In the genomic region with DNA sequence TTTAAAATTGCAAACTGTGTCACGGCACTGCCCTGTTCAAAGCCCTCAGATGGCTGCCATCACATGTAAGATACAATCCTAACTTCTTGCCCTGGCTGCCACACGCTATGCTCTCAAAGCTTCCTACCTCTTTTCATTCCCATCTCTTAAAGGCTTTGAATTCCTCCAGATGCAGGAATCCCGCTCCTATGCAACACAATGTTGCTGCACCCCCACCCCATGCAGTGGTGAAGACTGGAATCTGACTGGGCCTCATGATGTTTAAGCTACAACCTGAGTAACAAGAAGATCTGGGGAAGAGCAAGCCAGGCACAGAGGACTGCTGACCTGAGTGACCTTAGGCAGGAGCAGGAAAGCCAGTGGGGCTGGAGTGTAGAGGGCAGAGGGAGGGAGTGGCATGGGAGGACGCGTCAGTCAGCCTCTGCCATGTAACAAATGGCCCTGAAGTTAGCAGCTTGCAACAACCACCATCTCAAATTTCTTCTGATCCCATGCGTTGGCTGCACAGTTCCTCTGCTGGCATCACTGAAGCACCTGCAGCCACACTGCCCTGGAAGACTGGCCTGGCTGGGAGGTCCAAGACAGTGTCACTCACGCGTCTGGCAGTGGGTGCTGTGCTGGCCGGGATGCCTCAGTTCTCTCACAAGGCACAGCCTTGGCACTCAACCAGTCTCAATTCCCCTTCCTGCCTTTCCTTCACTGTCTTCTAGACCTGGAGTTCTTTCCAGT, we compare ENCODE assay signal across 25 cellular contexts.
"Had no signal": no experiment of that assay in that cellular context is flagged by ENCODE, and none has a peak within 500 bp of the region (broad histone marks: within the 10 kb centered on the region; RNA-seq: fewer than 3 reads in every experiment).

No MANE protein-coding gene starts in this region.

- H3K4me1 ChIP-seq: esophagus muscularis mucosa, heart left ventricle had no signal

- H3K36me3 ChIP-seq: esophagus muscularis mucosa, heart left ventricle, thoracic aorta had no signal

- H3K9me3 Mint-ChIP-seq: activated B cell treated with CpG ODN at 0.5 μM for 24 hours; activated CD8-positive, alpha-beta T cell treated with anti-CD3 and anti-CD28 coated beads for 36 hours; activated T-cell treated with anti-CD3 and anti-CD28 coated beads, Interleukin-2, amount 50 U/mL, for 4 hours; activated T-helper 17 cell treated with anti-CD3 and anti-CD28 coated beads, Interleukin-2, amount 50 U/mL, for 72 hours; central memory CD8-positive, alpha-beta T cell; dendritic cell treated with granulocyte-macrophage colony-stimulating factor and Interleukin-4, amounts not matched to agents 40 ng/mL and 50 ng/mL, for 4 days had no signal

- DNase-seq: activated B cell treated with CpG ODN at 0.5 μM for 24 hours; activated CD4-positive, alpha-beta T cell treated with anti-CD3 and anti-CD28 coated beads, Interleukin-2, amount 50 U/mL, for 1 hour; activated CD8-positive, alpha-beta T cell treated with anti-CD3 and anti-CD28 coated beads for 36 hours; activated gamma-delta T cell treated with Interleukin-2 at 50 U/mL for 16 hours; activated naive CD4-positive, alpha-beta T cell treated with anti-CD3 and anti-CD28 coated beads, Interleukin-2, amount 50 U/mL, for 16 hours; activated T-cell treated with anti-CD3 and anti-CD28 coated beads, Interleukin-2, amount 50 U/mL, for 4 hours; foreskin keratinocyte; heart left ventricle; hypothalamus; islet precursor cell; left cardiac atrium; left ventricle myocardium superior; midbrain; naive thymus-derived CD4-positive, alpha-beta T cell; right cardiac atrium; stimulated activated CD4-positive, alpha-beta T cell treated with anti-CD3 and anti-CD28 coated beads, Interleukin-15, amount 100 ng/mL, for 24 hours; stimulated activated CD4-positive, alpha-beta T cell treated with anti-CD3 and anti-CD28 coated beads, Interleukin-2, amount 100 ng/mL, for 24 hours; stimulated activated naive CD8-positive, alpha-beta T cell treated with anti-CD3 and anti-CD28 coated beads, Interleukin-15, Interleukin-2, amounts not matched to agents 100 U/mL and 50 U/mL, for 24 hours; T-helper 2 cell; trophoblast cell had no signal

- H3K4me1 Mint-ChIP-seq: activated B cell treated with CpG ODN at 0.5 μM for 24 hours had no signal

- H3K27ac ChIP-seq: esophagus muscularis mucosa, foreskin keratinocyte, heart left ventricle, thoracic aorta had no signal

- H3K27me3 ChIP-seq: foreskin keratinocyte had no signal

- ATAC-seq: activated CD8-positive, alpha-beta T cell treated with anti-CD3 and anti-CD28 coated beads for 36 hours; activated T-cell treated with anti-CD3 and anti-CD28 coated beads, Interleukin-2, amount 50 U/mL, for 4 hours; activated T-helper 17 cell treated with anti-CD3 and anti-CD28 coated beads, Interleukin-2, amount 50 U/mL, for 72 hours; foreskin keratinocyte; heart left ventricle; left cardiac atrium; left ventricle myocardium superior; naive thymus-derived CD4-positive, alpha-beta T cell; right cardiac atrium; stimulated activated naive CD8-positive, alpha-beta T cell treated with anti-CD3 and anti-CD28 coated beads, Interleukin-15, Interleukin-2, amounts not matched to agents 100 U/mL and 50 U/mL, for 24 hours had no signal

- H3K4me3 Mint-ChIP-seq: activated B cell treated with CpG ODN at 0.5 μM for 24 hours; activated CD8-positive, alpha-beta T cell treated with anti-CD3 and anti-CD28 coated beads for 36 hours; activated T-cell treated with anti-CD3 and anti-CD28 coated beads, Interleukin-2, amount 50 U/mL, for 4 hours; activated T-helper 17 cell treated with anti-CD3 and anti-CD28 coated beads, Interleukin-2, amount 50 U/mL, for 72 hours; central memory CD8-positive, alpha-beta T cell; dendritic cell treated with granulocyte-macrophage colony-stimulating factor and Interleukin-4, amounts not matched to agents 40 ng/mL and 50 ng/mL, for 4 days had no signal

- H3K27me3 Mint-ChIP-seq: activated B cell treated with CpG ODN at 0.5 μM for 24 hours; activated CD8-positive, alpha-beta T cell treated with anti-CD3 and anti-CD28 coated beads for 36 hours; activated T-helper 17 cell treated with anti-CD3 and anti-CD28 coated beads, Interleukin-2, amount 50 U/mL, for 72 hours; central memory CD8-positive, alpha-beta T cell; dendritic cell treated with granulocyte-macrophage colony-stimulating factor and Interleukin-4, amounts not matched to agents 40 ng/mL and 50 ng/mL, for 4 days; naive thymus-derived CD4-positive, alpha-beta T cell had no signal

- H3K27ac Mint-ChIP-seq: activated B cell treated with CpG ODN at 0.5 μM for 24 hours; activated CD8-positive, alpha-beta T cell treated with anti-CD3 and anti-CD28 coated beads for 36 hours; activated T-helper 17 cell treated with anti-CD3 and anti-CD28 coated beads, Interleukin-2, amount 50 U/mL, for 72 hours; dendritic cell treated with granulocyte-macrophage colony-stimulating factor and Interleukin-4, amounts not matched to agents 40 ng/mL and 50 ng/mL, for 4 days had no signal

- H3K4me3 ChIP-seq: esophagus muscularis mucosa, heart left ventricle, thoracic aorta had no signal

- H3K9me3 ChIP-seq: esophagus muscularis mucosa, thoracic aorta had no signal
